In genomic region chr7:100504031-100504430, GRCh38 we compare ENCODE assay signal across 2 cellular contexts. TPM values are rescaled to one million over a fixed set of nuclear protein-coding genes. Genes with fewer than 3 reads are reported as not detected.
"Had no signal": no experiment of that assay in that cellular context is flagged by ENCODE, and none has a peak within 500 bp of the region (broad histone marks: within the 10 kb centered on the region; RNA-seq: fewer than 3 reads in every experiment).

No MANE protein-coding gene starts in this region.

RNA-seq across cellular contexts. Expression of gene SPACDR, which starts 40.0 kb away (rescaled TPM):
- total RNA-seq: ascending aorta, Peyer's patch had no signal
